Comparison of ENCODE assay signal across 9 cellular contexts in the genomic region with DNA sequence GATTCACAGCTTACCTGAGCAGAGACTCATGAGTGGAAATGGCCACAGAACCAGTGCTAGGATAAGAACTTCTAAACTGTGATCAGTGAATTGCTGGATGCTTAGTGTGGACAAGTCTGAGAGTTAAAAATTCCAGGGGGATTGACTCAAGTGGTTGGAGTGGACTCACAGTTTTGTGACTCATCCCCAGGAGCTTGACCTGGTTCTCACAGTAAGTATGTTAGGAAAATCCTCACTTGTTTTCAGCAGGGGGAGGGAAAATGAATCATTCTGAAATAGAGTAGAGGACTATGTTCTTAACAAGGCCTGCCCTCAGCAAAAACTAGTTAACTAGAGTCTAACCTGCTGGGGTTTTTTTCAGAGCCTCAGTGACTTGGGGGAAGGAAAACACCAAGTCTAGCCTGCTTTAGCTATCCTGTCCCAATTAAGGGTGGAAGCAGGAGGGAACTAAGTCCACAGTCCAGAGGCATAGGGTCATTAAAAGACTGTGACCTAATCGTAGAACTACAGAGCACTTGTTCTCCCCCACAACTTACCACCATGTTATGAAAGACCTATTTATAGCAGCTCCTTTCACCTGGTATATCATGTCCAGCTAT. TPM values are rescaled to one million over a fixed set of nuclear protein-coding genes. Genes with fewer than 3 reads are reported as not detected.
DNase-seq lines count a peak whose midpoint lies in the region; ATAC-seq and TF ChIP-seq lines count a peak whose summit lies in the region.
"Had no signal": no experiment of that assay in that cellular context is flagged by ENCODE, and none has a peak within 500 bp of the region (broad histone marks: within the 10 kb centered on the region; RNA-seq: fewer than 3 reads in every experiment).

No MANE protein-coding gene starts in this region.

- H2BK5ac ChIP-seq in neuronal stem cell (ENCODE audit: low read length), result no peak overlapping the region

- H3K9me3 ChIP-seq in SJCRH30 (replicated peaks) (no peaks in the 10 kb centered on the region), neuronal stem cell (replicated peaks in 1 of 2; ENCODE audit: control insufficient read depth in 2 of 2, insufficient read depth in 1 of 2, low read depth in 1 of 2, low read length in 2 of 2) (no peaks in the 10 kb centered on the region)

- H3K27ac ChIP-seq in SJCRH30 (peak overlapping the region; percentile 12; the same call in 1 of the 2 replicates), rectal smooth muscle tissue (ENCODE audit: low read depth, low read length) (peak overlapping the region; percentile 74), neuronal stem cell (replicated peaks; ENCODE audit: low read length) (no peak overlapping the region)

- no peaks in the 10 kb centered on the region for H3K36me3 ChIP-seq in SJCRH30
- no peaks in the 10 kb centered on the region for H3K36me3 ChIP-seq in rectal smooth muscle tissue (ENCODE audit: control insufficient read depth, insufficient read depth, low read length)
- H3K36me3 ChIP-seq in neuronal stem cell (replicated peaks in 1 of 2; ENCODE audit: control insufficient read depth in 2 of 2, insufficient read depth in 2 of 2, low read length in 2 of 2), result no peaks in the 10 kb centered on the region

- H3K27me3 ChIP-seq in SJCRH30 (no peaks in the 10 kb centered on the region), rectal smooth muscle tissue (ENCODE audit: control insufficient read depth, insufficient read depth, low read length) (no peaks in the 10 kb centered on the region), neuronal stem cell (ENCODE audit: control insufficient read depth in 3 of 3, insufficient read depth in 3 of 3, low read depth in 1 of 3, low read length in 3 of 3) (peaks cover 0 to 5% (median 0%) of the 10 kb centered on the region in 3 experiments)

- peak; percentile 98 for DNase-seq in EL
- peak; percentile 45 to 58 for DNase-seq in SJCRH30
- peak; percentile 97 for DNase-seq in fibroblast of the aortic adventitia (ENCODE audit: low read depth)
- DNase-seq in activated effector memory CD4-positive, alpha-beta T cell treated with Interleukin-2 at 50 U/mL for 16 hours, result no peak
- DNase-seq in DMS153 (lab: John Stamatoyannopoulos, UW), result no peak
- no peak for DNase-seq in neuronal stem cell (ENCODE audit: low spot score)
- DNase-seq: NCI-H2171 had no signal

- no peak overlapping the region for H2BK12ac ChIP-seq in neuronal stem cell (ENCODE audit: low read length)

- no peak overlapping the region for H2BK120ac ChIP-seq in neuronal stem cell (ENCODE audit: low read depth, low read length)

- H4K8ac ChIP-seq in neuronal stem cell (ENCODE audit: low read depth, low read length), result no peak overlapping the region

- H3K4me1 ChIP-seq in SJCRH30, result 0 out of 2 replicates have a peak, but pooled peaks cover 4% of the 10 kb centered on the region
- peaks cover 10% of the 10 kb centered on the region for H3K4me1 ChIP-seq in rectal smooth muscle tissue (ENCODE audit: control insufficient read depth, insufficient read depth, low read length)
- peaks cover 2 to 5% of the 10 kb centered on the region in 2 donors for H3K4me1 ChIP-seq in neuronal stem cell (ENCODE audit: control insufficient read depth in 2 of 2, insufficient read depth in 1 of 2, low read depth in 1 of 2, low read length in 2 of 2)

- H3K14ac ChIP-seq in neuronal stem cell (ENCODE audit: low read length), result no peak overlapping the region

- no peak overlapping the region for H2AK5ac ChIP-seq in neuronal stem cell (ENCODE audit: low read depth, low read length)

- no peak overlapping the region for H2AFZ ChIP-seq in neuronal stem cell (ENCODE audit: low read length)

- H3K18ac ChIP-seq in neuronal stem cell (ENCODE audit: low read length), result no peak overlapping the region

- no peak overlapping the region for H4K91ac ChIP-seq in neuronal stem cell (ENCODE audit: low read depth, low read length, poor library complexity)

- no peak overlapping the region for H3K4ac ChIP-seq in neuronal stem cell (ENCODE audit: low read length)

- H3K4me3 ChIP-seq in SJCRH30, result no peak overlapping the region
- H3K4me3 ChIP-seq in fibroblast of the aortic adventitia (ENCODE audit: low read depth, low read length), result no peak overlapping the region
- H3K4me3 ChIP-seq in rectal smooth muscle tissue (ENCODE audit: low read length), result no peak overlapping the region
- no peak overlapping the region for H3K4me3 ChIP-seq in neuronal stem cell (ENCODE audit: low read length in 2 of 2)

- no peak for ATAC-seq in GM19463 (IDR thresholded peaks at IDR 0.05; ENCODE audit: unreplicated experiment)

- H2BK15ac ChIP-seq in neuronal stem cell (ENCODE audit: low read length), result no peak overlapping the region

- TF ChIP-seq CTCF in fibroblast of the aortic adventitia (IDR thresholded peaks at IDR 0.05; ENCODE audit: insufficient read depth, low read length), result no peak

- H3K23ac ChIP-seq in neuronal stem cell (ENCODE audit: low read depth, low read length, poor library complexity), result no peak overlapping the region

- no peaks in the 10 kb centered on the region for H3K79me1 ChIP-seq in neuronal stem cell (ENCODE audit: low read depth, low read length)

- WGBS in neuronal stem cell (ENCODE audit: extremely low coverage in 2 of 2, insufficient read length in 2 of 2, insufficient replicate concordance in 1 of 2), 2 donors, result no CpG with 5 or more reads among the region's 1 CpG

- H3K4me2 ChIP-seq in neuronal stem cell (ENCODE audit: insufficient read depth, low read length, poor library complexity, severe bottlenecking), result no peak overlapping the region

- H3K9ac ChIP-seq in rectal smooth muscle tissue (ENCODE audit: low read length) (no peak overlapping the region), neuronal stem cell (ENCODE audit: low read depth, low read length, poor library complexity) (no peak overlapping the region)

RNA-seq across cellular contexts. Expression of a gene that starts 6.1 kb away (rescaled TPM):
- total RNA-seq in SJCRH30 (2014; rRNA removed; shearing (Covaris generic)), result 14.7 and 15.8 TPM in 2 replicates
- 33.4 and 174 TPM in 2 replicates for total RNA-seq in fibroblast of the aortic adventitia (ENCODE audit: low replicate concordance)
- 19.3 TPM for polyA plus RNA-seq in neuronal stem cell (2013, experiment 1 of 2)
- polyA plus RNA-seq in neuronal stem cell (2013, experiment 2 of 2), result 19.4 TPM

RNA-seq across cellular contexts. Expression of a gene that starts 10.5 kb away (rescaled TPM):
- 25.8 and 29.2 TPM in 2 replicates for total RNA-seq in SJCRH30 (2014; rRNA removed; shearing (Covaris generic))
- 4.3 and 25.7 TPM in 2 replicates for total RNA-seq in fibroblast of the aortic adventitia (ENCODE audit: low replicate concordance)
- 5.6 TPM for polyA plus RNA-seq in neuronal stem cell (2013, experiment 1 of 2)
- 5.8 TPM for polyA plus RNA-seq in neuronal stem cell (2013, experiment 2 of 2)

RNA-seq across cellular contexts. Expression of a gene that starts 56.3 kb away (rescaled TPM):
- total RNA-seq in SJCRH30 (2014; rRNA removed; shearing (Covaris generic)), result 80.9 and 91.9 TPM in 2 replicates
- 92.8 and 134 TPM in 2 replicates for total RNA-seq in fibroblast of the aortic adventitia (ENCODE audit: low replicate concordance)
- polyA plus RNA-seq in neuronal stem cell (2013, experiment 1 of 2), result 41.8 TPM
- polyA plus RNA-seq in neuronal stem cell (2013, experiment 2 of 2), result 49.0 TPM

RNA-seq across cellular contexts. Expression of a gene that starts 56.6 kb away (rescaled TPM):
- total RNA-seq in SJCRH30 (2014; rRNA removed; shearing (Covaris generic)), result 36.1 and 42.2 TPM in 2 replicates
- total RNA-seq in fibroblast of the aortic adventitia (ENCODE audit: low replicate concordance), result 35.6 TPM in 2 replicates
- polyA plus RNA-seq in neuronal stem cell (2013, experiment 1 of 2), result 24.5 TPM
- 24.7 TPM for polyA plus RNA-seq in neuronal stem cell (2013, experiment 2 of 2)

Comparison
In these comparisons a context has a peak if more than half of its experiments do, and no peak if none do; other contexts are left out.
1. DNase-seq: peak in EL (single experiment), SJCRH30 (2 of 2) and fibroblast of the aortic adventitia (single experiment); none in activated effector memory CD4-positive, alpha-beta T cell treated with Interleukin-2 at 50 U/mL for 16 hours (single experiment), DMS153 (single experiment) and neuronal stem cell (single experiment).